1 cellular context compared by ENCODE assay signal in the genomic region with DNA sequence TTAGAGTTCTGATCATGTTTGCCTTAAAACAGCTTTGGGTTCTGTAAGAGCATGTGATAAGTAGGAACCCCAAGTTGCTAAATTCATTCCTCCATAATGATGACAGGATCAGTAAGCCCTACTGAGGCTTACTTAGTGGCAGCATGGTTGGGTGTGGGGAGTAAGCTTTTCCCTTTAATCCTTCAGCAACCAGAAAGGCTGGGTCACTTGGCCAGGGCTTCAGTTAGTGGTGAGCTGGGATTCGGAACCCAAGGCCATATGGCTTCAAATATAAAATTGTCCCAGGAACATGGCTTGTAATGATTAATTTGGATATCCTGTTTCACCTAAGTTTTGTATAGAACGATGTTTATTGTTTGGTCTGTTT.
TF ChIP-seq lines count a peak whose summit lies in the region.

No MANE protein-coding gene starts in this region.

TF ChIP-seq in K562, 482 proteins besides CTCF, POLR2A, EP300 and RAD21 (continued from another document):
- TF ChIP-seq, protein P1, sequence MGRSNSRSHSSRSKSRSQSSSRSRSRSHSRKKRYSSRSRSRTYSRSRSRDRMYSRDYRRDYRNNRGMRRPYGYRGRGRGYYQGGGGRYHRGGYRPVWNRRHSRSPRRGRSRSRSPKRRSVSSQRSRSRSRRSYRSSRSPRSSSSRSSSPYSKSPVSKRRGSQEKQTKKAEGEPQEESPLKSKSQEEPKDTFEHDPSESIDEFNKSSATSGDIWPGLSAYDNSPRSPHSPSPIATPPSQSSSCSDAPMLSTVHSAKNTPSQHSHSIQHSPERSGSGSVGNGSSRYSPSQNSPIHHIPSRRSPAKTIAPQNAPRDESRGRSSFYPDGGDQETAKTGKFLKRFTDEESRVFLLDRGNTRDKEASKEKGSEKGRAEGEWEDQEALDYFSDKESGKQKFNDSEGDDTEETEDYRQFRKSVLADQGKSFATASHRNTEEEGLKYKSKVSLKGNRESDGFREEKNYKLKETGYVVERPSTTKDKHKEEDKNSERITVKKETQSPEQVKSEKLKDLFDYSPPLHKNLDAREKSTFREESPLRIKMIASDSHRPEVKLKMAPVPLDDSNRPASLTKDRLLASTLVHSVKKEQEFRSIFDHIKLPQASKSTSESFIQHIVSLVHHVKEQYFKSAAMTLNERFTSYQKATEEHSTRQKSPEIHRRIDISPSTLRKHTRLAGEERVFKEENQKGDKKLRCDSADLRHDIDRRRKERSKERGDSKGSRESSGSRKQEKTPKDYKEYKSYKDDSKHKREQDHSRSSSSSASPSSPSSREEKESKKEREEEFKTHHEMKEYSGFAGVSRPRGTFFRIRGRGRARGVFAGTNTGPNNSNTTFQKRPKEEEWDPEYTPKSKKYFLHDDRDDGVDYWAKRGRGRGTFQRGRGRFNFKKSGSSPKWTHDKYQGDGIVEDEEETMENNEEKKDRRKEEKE (IDR thresholded peaks at IDR 0.05; ENCODE audit: borderline replicate concordance in 1 of 2, control insufficient read depth in 1 of 2, low read depth in 2 of 2, low read length in 1 of 2): no peak
- peak in 1 of 2 experiments; percentile 15; a peak in 1 of 4 replicates for TF ChIP-seq HDAC1 (IDR thresholded peaks at IDR 0.05)
- no peak for TF ChIP-seq ATF7 (IDR thresholded peaks at IDR 0.05)
- TF ChIP-seq, protein P2, sequence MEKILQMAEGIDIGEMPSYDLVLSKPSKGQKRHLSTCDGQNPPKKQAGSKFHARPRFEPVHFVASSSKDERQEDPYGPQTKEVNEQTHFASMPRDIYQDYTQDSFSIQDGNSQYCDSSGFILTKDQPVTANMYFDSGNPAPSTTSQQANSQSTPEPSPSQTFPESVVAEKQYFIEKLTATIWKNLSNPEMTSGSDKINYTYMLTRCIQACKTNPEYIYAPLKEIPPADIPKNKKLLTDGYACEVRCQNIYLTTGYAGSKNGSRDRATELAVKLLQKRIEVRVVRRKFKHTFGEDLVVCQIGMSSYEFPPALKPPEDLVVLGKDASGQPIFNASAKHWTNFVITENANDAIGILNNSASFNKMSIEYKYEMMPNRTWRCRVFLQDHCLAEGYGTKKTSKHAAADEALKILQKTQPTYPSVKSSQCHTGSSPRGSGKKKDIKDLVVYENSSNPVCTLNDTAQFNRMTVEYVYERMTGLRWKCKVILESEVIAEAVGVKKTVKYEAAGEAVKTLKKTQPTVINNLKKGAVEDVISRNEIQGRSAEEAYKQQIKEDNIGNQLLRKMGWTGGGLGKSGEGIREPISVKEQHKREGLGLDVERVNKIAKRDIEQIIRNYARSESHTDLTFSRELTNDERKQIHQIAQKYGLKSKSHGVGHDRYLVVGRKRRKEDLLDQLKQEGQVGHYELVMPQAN (IDR thresholded peaks at IDR 0.05; ENCODE audit: borderline replicate concordance): peak; percentile 54
- no peak for TF ChIP-seq ZFPM2 (CRISPR knock-in tag; IDR thresholded peaks at IDR 0.05)
- TF ChIP-seq ZKSCAN8 (CRISPR knock-in tag; IDR thresholded peaks at IDR 0.05): peak; percentile 71; the same call in 1 of the 2 replicates
- TF ChIP-seq SIN3A (IDR thresholded peaks at IDR 0.05; ENCODE audit: borderline replicate concordance in 2 of 2, control insufficient read depth in 1 of 2, low read depth in 2 of 2, low read length in 2 of 2): 0 out of 4 replicates have a peak, but pooled peaks of 1 of the 2 experiments have one; percentile 64
